8 cellular contexts compared by ENCODE assay signal in genomic region chr19:2149980-2150793, GRCh38. TPM values are rescaled to one million over a fixed set of nuclear protein-coding genes. Genes with fewer than 3 reads are reported as not detected.
A peak's percentile ranks its signal among the peaks of the same experiment; 100 is the strongest.
DNase-seq lines count a peak whose midpoint lies in the region; ATAC-seq and TF ChIP-seq lines count a peak whose summit lies in the region.

No MANE protein-coding gene starts in this region.

- H3K4me3 ChIP-seq in CD8-positive, alpha-beta memory T cell (ENCODE audit: low read length), result peak overlapping the region; percentile 74
- H3K4me3 ChIP-seq in Karpas-422 (ENCODE audit: low read length) (peak overlapping the region; percentile 95), cardiac fibroblast (replicated peaks in 1 of 2; ENCODE audit: low read depth in 2 of 2, low read length in 2 of 2) (peak overlapping the region; percentile 95), mononuclear cell (ENCODE audit: low read length) (peak overlapping the region; percentile 85)

- no peaks in the 10 kb centered on the region for H3K9me3 Mint-ChIP-seq in CD8-positive, alpha-beta memory T cell

- H3K27ac ChIP-seq in CD8-positive, alpha-beta memory T cell (ENCODE audit: low read depth, low read length), result peak overlapping the region; percentile 86
- H3K27ac ChIP-seq in Karpas-422 (ENCODE audit: low read length), result peak overlapping the region; percentile 70

- peak overlapping the region; percentile 24 to 97 (median 92) for H3K27ac Mint-ChIP-seq in CD8-positive, alpha-beta memory T cell

- peak overlapping the region; percentile 76 to 96 (median 86) for H3K4me3 Mint-ChIP-seq in CD8-positive, alpha-beta memory T cell

- H3K36me3 Mint-ChIP-seq in CD8-positive, alpha-beta memory T cell, result peaks cover 0 to 15% (median 0%) of the 10 kb centered on the region in 3 donors

- H3K9ac ChIP-seq in Karpas-422 (ENCODE audit: low read length), result peak overlapping the region; percentile 96

- TF ChIP-seq CTCF in cardiac fibroblast (IDR thresholded peaks at IDR 0.05; ENCODE audit: low read depth, low read length), result no peak

- peaks cover 0 to 3% of the 10 kb centered on the region in 2 donors for H3K27me3 Mint-ChIP-seq in CD8-positive, alpha-beta memory T cell

- peaks cover 59% of the 10 kb centered on the region for H3K79me2 ChIP-seq in Karpas-422 (ENCODE audit: low read length)

- H2AFZ ChIP-seq in Karpas-422 (ENCODE audit: low read length), result no peak overlapping the region

- H3K9me3 ChIP-seq in CD8-positive, alpha-beta memory T cell (ENCODE audit: low read length), result no peaks in the 10 kb centered on the region
- H3K9me3 ChIP-seq in Karpas-422 (ENCODE audit: low read length) (no peaks in the 10 kb centered on the region), mononuclear cell (ENCODE audit: low read depth, low read length) (no peaks in the 10 kb centered on the region)

- POLR2A ChIA-PET in CD8-positive, alpha-beta memory T cell (lab: Charles Lee), result no interaction called here

- peaks cover 39 to 51% (median 50%) of the 10 kb centered on the region in 3 donors for H3K4me1 Mint-ChIP-seq in CD8-positive, alpha-beta memory T cell

- H3K36me3 ChIP-seq in CD8-positive, alpha-beta memory T cell (ENCODE audit: insufficient read depth, low read length), result no peaks in the 10 kb centered on the region
- no peaks in the 10 kb centered on the region for H3K36me3 ChIP-seq in Karpas-422 (ENCODE audit: insufficient read depth, low read length)

- peaks cover 41% of the 10 kb centered on the region for H3K4me1 ChIP-seq in CD8-positive, alpha-beta memory T cell (ENCODE audit: insufficient read depth, low read length)
- H3K4me1 ChIP-seq in Karpas-422 (ENCODE audit: low read length) (peaks cover 25% of the 10 kb centered on the region), mononuclear cell (ENCODE audit: insufficient read depth, low read length) (peaks cover 44% of the 10 kb centered on the region)

- H3K4me2 ChIP-seq in Karpas-422 (ENCODE audit: low read depth, low read length, poor library complexity, severe bottlenecking), result peak overlapping the region; percentile 96

- no peak for ATAC-seq in GM21723 (IDR thresholded peaks at IDR 0.05; ENCODE audit: unreplicated experiment)

- peak in 1 of 5 donors; percentile 12 for DNase-seq in CD8-positive, alpha-beta memory T cell
- no peak for DNase-seq in Karpas-422
- peak; percentile 16 to 19 for DNase-seq in cardiac fibroblast (ENCODE audit: low read depth in 2 of 2)
- no peak for DNase-seq in cerebellar cortex (ENCODE audit: low spot score)
- DNase-seq in SHP77 treated with DMSO at 0.1 percent for 48 hours (lab: John Stamatoyannopoulos, UW), result no peak
- DNase-seq in HuH-7.5 (ENCODE audit: low spot score), result no peak

- H4K20me1 ChIP-seq in Karpas-422 (ENCODE audit: insufficient read depth, low read depth, low read length), result peaks cover 17% of the 10 kb centered on the region

- H3K27me3 ChIP-seq in CD8-positive, alpha-beta memory T cell (ENCODE audit: insufficient read depth, low read length, poor library complexity, severe bottlenecking), result no peaks in the 10 kb centered on the region
- H3K27me3 ChIP-seq in Karpas-422 (ENCODE audit: low read length) (no peaks in the 10 kb centered on the region), mononuclear cell (ENCODE audit: insufficient read depth, low read length) (no peaks in the 10 kb centered on the region)

- CTCF ChIA-PET in CD8-positive, alpha-beta memory T cell (lab: Charles Lee), result no interaction called here

- no peaks in the 10 kb centered on the region for H3K9me2 ChIP-seq in Karpas-422 (replicated peaks; ENCODE audit: insufficient read depth, low read length)

RNA-seq across cellular contexts. Expression of gene AP3D1, which starts 1.2 kb away (rescaled TPM):
- total RNA-seq in CD8-positive, alpha-beta memory T cell, result 10 to 100 TPM; 96.5 to 99.2 TPM
- polyA plus RNA-seq in CD8-positive, alpha-beta memory T cell, result 44.2 TPM
- total RNA-seq in Karpas-422 (2014; rRNA removed; shearing (Covaris generic); ENCODE audit: low replicate concordance), result 82.3 and 101 TPM in 2 replicates
- total RNA-seq in mononuclear cell, result 26.2 TPM

RNA-seq across cellular contexts. Expression of gene DOT1L, which starts 13.5 kb away (rescaled TPM):
- 10 to 100 TPM; 82.0 to 84.9 TPM for total RNA-seq in CD8-positive, alpha-beta memory T cell
- 1.2 TPM for polyA plus RNA-seq in CD8-positive, alpha-beta memory T cell
- 10.8 and 13.3 TPM in 2 replicates for total RNA-seq in Karpas-422 (2014; rRNA removed; shearing (Covaris generic); ENCODE audit: low replicate concordance)
- total RNA-seq in mononuclear cell, result 13.5 TPM

RNA-seq across cellular contexts. Expression of gene IZUMO4, which starts 53.5 kb away (rescaled TPM):
- total RNA-seq in CD8-positive, alpha-beta memory T cell, result 1 to 10 TPM; 8.9 to 9.7 TPM
- 0.58 TPM for polyA plus RNA-seq in CD8-positive, alpha-beta memory T cell
- total RNA-seq in Karpas-422 (2014; rRNA removed; shearing (Covaris generic); ENCODE audit: low replicate concordance), result 285 and 487 TPM in 2 replicates
- 2.9 TPM for total RNA-seq in mononuclear cell

RNA-seq across cellular contexts. Expression of gene MOB3A, which starts 54.1 kb away (rescaled TPM):
- total RNA-seq in CD8-positive, alpha-beta memory T cell, result 100 to 1,000 TPM; 171 to 188 TPM
- 106 TPM for polyA plus RNA-seq in CD8-positive, alpha-beta memory T cell
- total RNA-seq in Karpas-422 (2014; rRNA removed; shearing (Covaris generic); ENCODE audit: low replicate concordance), result 153 and 219 TPM in 2 replicates
- total RNA-seq in mononuclear cell, result 87.3 TPM

Comparison
In these comparisons a context has a peak if more than half of its experiments do, and no peak if none do; other contexts are left out.
1. DNase-seq: peak in cardiac fibroblast (2 of 2); none in Karpas-422 (single experiment), cerebellar cortex (single experiment), SHP77 treated with DMSO at 0.1 percent for 48 hours (single experiment) and HuH-7.5 (single experiment).
2. RNA of gene IZUMO4, which starts 53.5 kb away (total RNA-seq): 285 to 487 TPM in Karpas-422; 8.9 to 9.7 TPM in CD8-positive, alpha-beta memory T cell and 2.9 TPM in mononuclear cell (single experiment); every median in the first group is over 10 times any median in the second.
3. Peak in every context shown above with its lines, with median percentiles within 50 percentile points of each other: H3K4me3 ChIP-seq.